1 cellular context compared by ENCODE assay signal in the genomic region with DNA sequence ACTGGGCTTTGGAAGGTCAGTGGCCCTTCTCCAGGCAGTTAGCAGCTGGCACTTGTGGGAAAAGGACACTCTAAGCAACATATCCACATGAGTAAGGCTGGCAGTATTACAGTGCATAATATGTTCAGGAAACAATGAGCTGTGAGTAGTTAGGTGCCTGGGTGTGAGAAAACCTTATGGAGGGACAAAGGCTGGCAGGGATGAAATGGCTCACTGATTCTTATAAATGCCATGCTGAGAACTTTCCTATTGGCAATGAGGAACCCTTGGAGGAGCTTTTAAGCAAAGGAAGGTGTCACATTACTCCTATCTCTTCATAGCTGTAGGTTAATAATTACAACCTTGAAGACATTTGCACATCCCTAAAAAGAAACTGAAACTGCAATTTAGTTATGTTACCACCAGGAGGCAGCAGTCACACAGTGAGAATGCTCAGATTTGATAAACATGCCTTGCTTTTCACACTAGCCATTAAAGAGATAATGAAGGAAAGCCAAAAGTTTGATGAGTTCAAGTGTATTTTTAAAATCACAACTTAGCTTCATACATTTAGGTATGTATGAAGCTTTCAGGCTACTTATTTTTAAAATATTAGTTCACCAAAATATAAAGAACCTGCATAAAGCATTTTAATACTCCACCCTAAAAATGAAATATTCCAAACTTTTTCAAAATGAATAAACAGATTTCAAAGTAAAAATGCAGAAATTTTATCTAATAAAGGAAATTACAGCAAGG.
TF ChIP-seq lines count a peak whose summit lies in the region.

No MANE protein-coding gene starts in this region.

TF ChIP-seq in liver, 16 proteins besides CTCF, POLR2A, EP300 and RAD21 (continued from another document):
- TF ChIP-seq, protein P1, sequence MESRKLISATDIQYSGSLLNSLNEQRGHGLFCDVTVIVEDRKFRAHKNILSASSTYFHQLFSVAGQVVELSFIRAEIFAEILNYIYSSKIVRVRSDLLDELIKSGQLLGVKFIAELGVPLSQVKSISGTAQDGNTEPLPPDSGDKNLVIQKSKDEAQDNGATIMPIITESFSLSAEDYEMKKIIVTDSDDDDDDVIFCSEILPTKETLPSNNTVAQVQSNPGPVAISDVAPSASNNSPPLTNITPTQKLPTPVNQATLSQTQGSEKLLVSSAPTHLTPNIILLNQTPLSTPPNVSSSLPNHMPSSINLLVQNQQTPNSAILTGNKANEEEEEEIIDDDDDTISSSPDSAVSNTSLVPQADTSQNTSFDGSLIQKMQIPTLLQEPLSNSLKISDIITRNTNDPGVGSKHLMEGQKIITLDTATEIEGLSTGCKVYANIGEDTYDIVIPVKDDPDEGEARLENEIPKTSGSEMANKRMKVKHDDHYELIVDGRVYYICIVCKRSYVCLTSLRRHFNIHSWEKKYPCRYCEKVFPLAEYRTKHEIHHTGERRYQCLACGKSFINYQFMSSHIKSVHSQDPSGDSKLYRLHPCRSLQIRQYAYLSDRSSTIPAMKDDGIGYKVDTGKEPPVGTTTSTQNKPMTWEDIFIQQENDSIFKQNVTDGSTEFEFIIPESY (IDR thresholded peaks at IDR 0.05): no peak
- TF ChIP-seq SP1 (IDR thresholded peaks at IDR 0.05) (no peak), JUND (IDR thresholded peaks at IDR 0.05) (no peak), YY1 (IDR thresholded peaks at IDR 0.05) (no peak)
- TF ChIP-seq, protein P2, sequence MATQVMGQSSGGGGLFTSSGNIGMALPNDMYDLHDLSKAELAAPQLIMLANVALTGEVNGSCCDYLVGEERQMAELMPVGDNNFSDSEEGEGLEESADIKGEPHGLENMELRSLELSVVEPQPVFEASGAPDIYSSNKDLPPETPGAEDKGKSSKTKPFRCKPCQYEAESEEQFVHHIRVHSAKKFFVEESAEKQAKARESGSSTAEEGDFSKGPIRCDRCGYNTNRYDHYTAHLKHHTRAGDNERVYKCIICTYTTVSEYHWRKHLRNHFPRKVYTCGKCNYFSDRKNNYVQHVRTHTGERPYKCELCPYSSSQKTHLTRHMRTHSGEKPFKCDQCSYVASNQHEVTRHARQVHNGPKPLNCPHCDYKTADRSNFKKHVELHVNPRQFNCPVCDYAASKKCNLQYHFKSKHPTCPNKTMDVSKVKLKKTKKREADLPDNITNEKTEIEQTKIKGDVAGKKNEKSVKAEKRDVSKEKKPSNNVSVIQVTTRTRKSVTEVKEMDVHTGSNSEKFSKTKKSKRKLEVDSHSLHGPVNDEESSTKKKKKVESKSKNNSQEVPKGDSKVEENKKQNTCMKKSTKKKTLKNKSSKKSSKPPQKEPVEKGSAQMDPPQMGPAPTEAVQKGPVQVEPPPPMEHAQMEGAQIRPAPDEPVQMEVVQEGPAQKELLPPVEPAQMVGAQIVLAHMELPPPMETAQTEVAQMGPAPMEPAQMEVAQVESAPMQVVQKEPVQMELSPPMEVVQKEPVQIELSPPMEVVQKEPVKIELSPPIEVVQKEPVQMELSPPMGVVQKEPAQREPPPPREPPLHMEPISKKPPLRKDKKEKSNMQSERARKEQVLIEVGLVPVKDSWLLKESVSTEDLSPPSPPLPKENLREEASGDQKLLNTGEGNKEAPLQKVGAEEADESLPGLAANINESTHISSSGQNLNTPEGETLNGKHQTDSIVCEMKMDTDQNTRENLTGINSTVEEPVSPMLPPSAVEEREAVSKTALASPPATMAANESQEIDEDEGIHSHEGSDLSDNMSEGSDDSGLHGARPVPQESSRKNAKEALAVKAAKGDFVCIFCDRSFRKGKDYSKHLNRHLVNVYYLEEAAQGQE (IDR thresholded peaks at IDR 0.05): no peak
TF ChIP-seq in liver: peak in this region for 0.
